ENCODE assay signal across 18 cellular contexts in genomic region chr19:34228762-34229161, GRCh38. TPM values are rescaled to one million over a fixed set of nuclear protein-coding genes. Genes with fewer than 3 reads are reported as not detected.
DNase-seq lines count a peak whose midpoint lies in the region; ATAC-seq and TF ChIP-seq lines count a peak whose summit lies in the region.
"Had no signal": no experiment of that assay in that cellular context is flagged by ENCODE, and none has a peak within 500 bp of the region (broad histone marks: within the 10 kb centered on the region; RNA-seq: fewer than 3 reads in every experiment).

No MANE protein-coding gene starts in this region.

- H3K27me3 Mint-ChIP-seq in HFFc6 (ENCODE audit: insufficient read depth) (peaks cover 4% of the 10 kb centered on the region; the same call in 1 of the 2 replicates), brain (no peaks in the 10 kb centered on the region)
- H3K27me3 Mint-ChIP-seq: CD4-positive, alpha-beta T cell had no signal

- no peaks in the 10 kb centered on the region for H3K9me3 Mint-ChIP-seq in HFFc6
- H3K9me3 Mint-ChIP-seq in brain = no peaks in the 10 kb centered on the region
- H3K9me3 Mint-ChIP-seq: CD4-positive, alpha-beta T cell had no signal

- H3K36me3 ChIP-seq in osteoblast (ENCODE audit: insufficient read depth, low read length) (peaks cover 63% of the 10 kb centered on the region), thoracic aorta (peaks cover 14% of the 10 kb centered on the region)

- H3K36me3 Mint-ChIP-seq in HFFc6 (ENCODE audit: low read depth) (peaks cover 44% of the 10 kb centered on the region), brain (peaks cover 48% of the 10 kb centered on the region)

- DNase-seq in HFFc6 (no peak), osteoblast (ENCODE audit: insufficient read length, low spot score, missing footprints) (no peak), thoracic aorta (ENCODE audit: low spot score) (no peak), NCI-H748 treated with DMSO at 0.1 percent for 48 hours (lab: John Stamatoyannopoulos, UW) (no peak), DMS 273 treated with DMSO at 0.1 percent for 48 hours (lab: John Stamatoyannopoulos, UW) (no peak)
- DNase-seq: ACHN; CD4-positive, alpha-beta T cell; DMS153; Kasumi-1; NCI-H1694; NCI-H2081 treated with DMSO at 0.1 percent for 48 hours; NCI-H2171 treated with DMSO at 0.1 percent for 48 hours; NCI-H524 treated with DMSO at 0.1 percent for 48 hours; Peyer's patch had no signal

- no peak overlapping the region for H3K4me2 ChIP-seq in osteoblast (ENCODE audit: insufficient read depth, low read length)
- H3K4me2 ChIP-seq: BLaER1 had no signal

- ATAC-seq in thoracic aorta (ENCODE audit: insufficient number of reproducible peaks, low FRiP score, low read depth) = no peak
- no peak for ATAC-seq in GM19397 (IDR thresholded peaks at IDR 0.05; ENCODE audit: unreplicated experiment)
- ATAC-seq: SK-N-SH treated with all-trans-retinoic acid at 6 μM for 48 hours had no signal

- no peak overlapping the region for H3K4me3 ChIP-seq in osteoblast (ENCODE audit: insufficient read depth, low read length)
- H3K4me3 ChIP-seq in thoracic aorta = no peak overlapping the region
- H3K4me3 ChIP-seq: BLaER1, Peyer's patch had no signal

- H3K4me3 Mint-ChIP-seq in HFFc6 (no peak overlapping the region), brain (no peak overlapping the region)
- H3K4me3 Mint-ChIP-seq: CD4-positive, alpha-beta T cell had no signal

- H3K4me1 ChIP-seq in osteoblast (ENCODE audit: insufficient read depth, low read length) = peaks cover 52% of the 10 kb centered on the region
- H3K4me1 ChIP-seq in thoracic aorta (ENCODE audit: control insufficient read depth in 1 of 2, low read depth in 2 of 2) = peaks cover 16 to 32% of the 10 kb centered on the region in 2 donors

- TF ChIP-seq CTCF in HFFc6 (IDR thresholded peaks at IDR 0.05) (no peak), brain (conservative IDR thresholded peaks at IDR 0.05) (no peak), osteoblast (IDR thresholded peaks at IDR 0.05; ENCODE audit: extremely low read depth, low read depth, low read length) (no peak), thoracic aorta (IDR thresholded peaks at IDR 0.05) (no peak)

- H3K27ac ChIP-seq in osteoblast (ENCODE audit: low read depth, low read length) = peak overlapping the region; percentile 12
- peak overlapping the region; percentile 41 to 45 for H3K27ac ChIP-seq in thoracic aorta
- H3K27ac ChIP-seq: BLaER1, Peyer's patch had no signal

- H3K9me3 ChIP-seq in osteoblast (ENCODE audit: low read depth, low read length) (no peaks in the 10 kb centered on the region), thoracic aorta (no peaks in the 10 kb centered on the region)
- H3K9me3 ChIP-seq: BLaER1, Peyer's patch had no signal

- H4K20me1 ChIP-seq in osteoblast (ENCODE audit: insufficient read depth, low read length) = peaks cover 18% of the 10 kb centered on the region

- H3K27me3 ChIP-seq in osteoblast (ENCODE audit: insufficient read depth, low read length) = no peaks in the 10 kb centered on the region
- H3K27me3 ChIP-seq in thoracic aorta (replicated peaks; ENCODE audit: insufficient read depth) = no peaks in the 10 kb centered on the region
- H3K27me3 ChIP-seq: BLaER1, Peyer's patch had no signal

- peaks cover 15% of the 10 kb centered on the region for H3K79me2 ChIP-seq in osteoblast (ENCODE audit: insufficient read depth, low read length)

- H3K27ac Mint-ChIP-seq in HFFc6 = peak overlapping the region; percentile 36; the same call in 1 of the 2 replicates
- H3K27ac Mint-ChIP-seq in brain = peak overlapping the region in 3 of 5 experiments; percentile 36 to 40 (median 36)
- H3K27ac Mint-ChIP-seq: CD4-positive, alpha-beta T cell had no signal

- no peak overlapping the region for H2AFZ ChIP-seq in osteoblast (ENCODE audit: low read length)

- H3K4me1 Mint-ChIP-seq in HFFc6 (ENCODE audit: low read depth) = peaks cover 86% of the 10 kb centered on the region
- H3K4me1 Mint-ChIP-seq in brain = peaks cover 22% of the 10 kb centered on the region

RNA-seq across cellular contexts. Expression of gene GARRE1, which starts 25.6 kb away (rescaled TPM):
- 10 to 100 TPM; 16.2 to 26.0 (median 22.7) TPM for total RNA-seq in HFFc6 (2021; fragmentation: NEBNext Ultra II Directional; extraction: Animal tissue kit (Norgen Biotek cat#: 25700))
- polyA plus RNA-seq in brain (ENCODE audit: insufficient read depth, low read depth, low replicate concordance) = 11.7 TPM
- total RNA-seq in osteoblast = 25.0 and 29.8 TPM in 2 replicates
- 10 to 100 TPM; 31.4 to 37.5 TPM for total RNA-seq in thoracic aorta

RNA-seq across cellular contexts. Expression of gene LSM14A, which starts 56.5 kb away (rescaled TPM):
- total RNA-seq in HFFc6 (2021; fragmentation: NEBNext Ultra II Directional; extraction: Animal tissue kit (Norgen Biotek cat#: 25700)) = 10 to 100 TPM; 66.5 to 92.9 (median 87.0) TPM
- 61.3 TPM for polyA plus RNA-seq in brain (ENCODE audit: insufficient read depth, low read depth, low replicate concordance)
- total RNA-seq in osteoblast (77.8 and 85.8 TPM in 2 replicates), thoracic aorta (100 to 1,000 TPM in 1 of 2 donors, 10 to 100 TPM in 1; 79.1 to 133 TPM)
